In genomic region chr1:160542303-160542945, GRCh38 we compare ENCODE assay signal across 15 cellular contexts. TPM values are rescaled to one million over a fixed set of nuclear protein-coding genes. Genes with fewer than 3 reads are reported as not detected.
A peak's percentile ranks its signal among the peaks of the same experiment; 100 is the strongest.
DNase-seq lines count a peak whose midpoint lies in the region; ATAC-seq and TF ChIP-seq lines count a peak whose summit lies in the region.
"Had no signal": no experiment of that assay in that cellular context is flagged by ENCODE, and none has a peak within 500 bp of the region (broad histone marks: within the 10 kb centered on the region; RNA-seq: fewer than 3 reads in every experiment).

No MANE protein-coding gene starts in this region.

- H4K20me1 ChIP-seq in OCI-LY1 (ENCODE audit: insufficient read depth, low read length), result no peaks in the 10 kb centered on the region

- no peaks in the 10 kb centered on the region for H3K27me3 ChIP-seq in CD8-positive, alpha-beta memory T cell (ENCODE audit: insufficient read depth, low read length, poor library complexity, severe bottlenecking)
- H3K27me3 ChIP-seq in OCI-LY1 (ENCODE audit: insufficient read depth, low read length), result no peaks in the 10 kb centered on the region
- H3K27me3 ChIP-seq in right cardiac atrium (ENCODE audit: control insufficient read depth, insufficient read depth), result no peaks in the 10 kb centered on the region
- H3K27me3 ChIP-seq in uterus, result no peaks in the 10 kb centered on the region
- H3K27me3 ChIP-seq: esophagus squamous epithelium, right atrium auricular region had no signal

- peaks cover 63 to 81% (median 76%) of the 10 kb centered on the region in 3 donors for H3K4me1 Mint-ChIP-seq in CD8-positive, alpha-beta memory T cell
- H3K4me1 Mint-ChIP-seq in naive thymus-derived CD8-positive, alpha-beta T cell, result peaks cover 39 to 78% (median 59%) of the 10 kb centered on the region in 4 donors

- no peaks in the 10 kb centered on the region for H3F3A ChIP-seq in OCI-LY1 (ENCODE audit: insufficient read depth, low read length)

- H3K4me3 ChIP-seq in CD8-positive, alpha-beta memory T cell (ENCODE audit: low read length), result no peak overlapping the region
- no peak overlapping the region for H3K4me3 ChIP-seq in OCI-LY1 (ENCODE audit: low read depth, low read length, poor library complexity, severe bottlenecking)
- H3K4me3 ChIP-seq in fibroblast of mammary gland (ENCODE audit: control insufficient read depth, low read depth, low read length), result no peak overlapping the region
- no peak overlapping the region for H3K4me3 ChIP-seq in right cardiac atrium (ENCODE audit: low read length)
- H3K4me3 ChIP-seq in uterus, result no peak overlapping the region
- H3K4me3 ChIP-seq: esophagus squamous epithelium, mucosa of descending colon, right atrium auricular region had no signal

- H3K9ac ChIP-seq in OCI-LY1 (ENCODE audit: low read length), result no peak overlapping the region

- H3K9me3 ChIP-seq in CD8-positive, alpha-beta memory T cell (ENCODE audit: low read length), result no peaks in the 10 kb centered on the region
- no peaks in the 10 kb centered on the region for H3K9me3 ChIP-seq in OCI-LY1 (ENCODE audit: low read length)
- H3K9me3 ChIP-seq in right cardiac atrium (ENCODE audit: control insufficient read depth, low read length), result no peaks in the 10 kb centered on the region
- H3K9me3 ChIP-seq in uterus, result no peaks in the 10 kb centered on the region
- H3K9me3 ChIP-seq: esophagus squamous epithelium, mucosa of descending colon, right atrium auricular region had no signal

- CTCF ChIA-PET in CD8-positive, alpha-beta memory T cell (lab: Charles Lee), result interaction anchor here (2.3 to 23.1 kb wide), 2 partner anchors 66 to 113 kb away, joined by 15 to 218 read pairs; no protein-coding TSS in a partner anchor

- H2AFZ ChIP-seq in OCI-LY1 (ENCODE audit: low read length), result no peak overlapping the region

- POLR2A ChIA-PET in CD8-positive, alpha-beta memory T cell (lab: Charles Lee), result interaction anchor here (1.2 kb wide), 1 partner anchor 63 kb away, joined by 5 read pairs; no protein-coding TSS in a partner anchor
- POLR2A ChIA-PET in naive thymus-derived CD8-positive, alpha-beta T cell (lab: Charles Lee), result interaction anchor here (1.7 kb wide), 1 partner anchor 31 kb away, joined by 4 read pairs; no protein-coding TSS in a partner anchor

- no peak for TF ChIP-seq POLR2A in uterus (IDR thresholded peaks at IDR 0.05)

- no peak for TF ChIP-seq CTCF in OCI-LY1 (IDR thresholded peaks at IDR 0.05; ENCODE audit: low read length)
- TF ChIP-seq CTCF in fibroblast of mammary gland (conservative IDR thresholded peaks at IDR 0.05; ENCODE audit: control insufficient read depth, insufficient read depth, low read depth, low read length), result no peak
- no peak for TF ChIP-seq CTCF in uterus (IDR thresholded peaks at IDR 0.05)

- H3K9me2 ChIP-seq in OCI-LY1 (ENCODE audit: low read depth, low read length), result no peaks in the 10 kb centered on the region

- no peaks in the 10 kb centered on the region for H3K9me3 Mint-ChIP-seq in CD8-positive, alpha-beta memory T cell
- no peaks in the 10 kb centered on the region for H3K9me3 Mint-ChIP-seq in naive thymus-derived CD8-positive, alpha-beta T cell

- peak overlapping the region; percentile 77 to 98 (median 91) for H3K27ac Mint-ChIP-seq in CD8-positive, alpha-beta memory T cell
- H3K27ac Mint-ChIP-seq in naive thymus-derived CD8-positive, alpha-beta T cell, result peak overlapping the region in 8 of 10 donors; percentile 58 to 97 (median 82)

- H3K79me2 ChIP-seq in OCI-LY1 (ENCODE audit: insufficient read depth, low read length), result no peaks in the 10 kb centered on the region

- no peak for ATAC-seq in naive thymus-derived CD8-positive, alpha-beta T cell
- no peak for ATAC-seq in right cardiac atrium
- ATAC-seq: mucosa of descending colon had no signal

- no peak for DNase-seq in CD8-positive, alpha-beta memory T cell
- DNase-seq in fibroblast of mammary gland (ENCODE audit: low read depth), result peak; percentile 1
- DNase-seq in naive thymus-derived CD8-positive, alpha-beta T cell, result no peak
- no peak for DNase-seq in Ammon's horn (ENCODE audit: low spot score)
- DNase-seq in 8988T, result no peak
- DNase-seq in right cardiac atrium, result no peak
- no peak for DNase-seq in uterus
- DNase-seq: activated effector memory CD4-positive, alpha-beta T cell treated with Interleukin-2 at 50 U/mL for 16 hours; caudate nucleus; esophagus squamous epithelium; mucosa of descending colon; NCI-H1417 treated with DMSO at 0.1 percent for 48 hours; NCI-H510A had no signal

- H3K4me3 Mint-ChIP-seq in CD8-positive, alpha-beta memory T cell, result peak overlapping the region in 1 of 7 donors; percentile 1
- H3K4me3 Mint-ChIP-seq in naive thymus-derived CD8-positive, alpha-beta T cell, result no peak overlapping the region

- H3K36me3 ChIP-seq in CD8-positive, alpha-beta memory T cell (ENCODE audit: insufficient read depth, low read length), result peaks cover 3% of the 10 kb centered on the region
- H3K36me3 ChIP-seq in OCI-LY1 (ENCODE audit: insufficient read depth, low read length) (peaks cover 12% of the 10 kb centered on the region; the same call in 1 of the 2 replicates), uterus (no peaks in the 10 kb centered on the region)
- H3K36me3 ChIP-seq: esophagus squamous epithelium, right atrium auricular region had no signal

- H3K27ac ChIP-seq in CD8-positive, alpha-beta memory T cell (ENCODE audit: low read depth, low read length), result no peak overlapping the region
- H3K27ac ChIP-seq in OCI-LY1 (ENCODE audit: low read depth, low read length, poor library complexity, severe bottlenecking) (peak overlapping the region; percentile 89), right cardiac atrium (ENCODE audit: low read length) (no peak overlapping the region), uterus (no peak overlapping the region)
- H3K27ac ChIP-seq: esophagus squamous epithelium, right atrium auricular region had no signal

- WGBS in right cardiac atrium, result 3% methylated on average over 2 of the region's 2 CpGs

- intact Hi-C loops in right cardiac atrium (cut with DNase I), result no loop called here
- intact Hi-C loops in uterus (cut with DNase I; ENCODE audit: low total_unique reads), result no loop called here

- peaks cover 8 to 36% (median 16%) of the 10 kb centered on the region in 3 donors for H3K36me3 Mint-ChIP-seq in CD8-positive, alpha-beta memory T cell
- H3K36me3 Mint-ChIP-seq in naive thymus-derived CD8-positive, alpha-beta T cell, result peaks cover 4 to 18% (median 11%) of the 10 kb centered on the region in 3 donors

- peaks cover 55% of the 10 kb centered on the region for H3K4me1 ChIP-seq in CD8-positive, alpha-beta memory T cell (ENCODE audit: insufficient read depth, low read length)
- H3K4me1 ChIP-seq in OCI-LY1 (ENCODE audit: insufficient read depth, low read length, severe bottlenecking) (peaks cover 70% of the 10 kb centered on the region), right cardiac atrium (ENCODE audit: control insufficient read depth, insufficient read depth, low read length) (no peaks in the 10 kb centered on the region), uterus (no peaks in the 10 kb centered on the region)
- H3K4me1 ChIP-seq: right atrium auricular region had no signal

- H3K4me2 ChIP-seq in OCI-LY1 (ENCODE audit: low read length), result no peak overlapping the region

- H3K27me3 Mint-ChIP-seq in CD8-positive, alpha-beta memory T cell, result peaks cover 0 to 1% of the 10 kb centered on the region in 2 donors
- no peaks in the 10 kb centered on the region for H3K27me3 Mint-ChIP-seq in naive thymus-derived CD8-positive, alpha-beta T cell

RNA-seq across cellular contexts. Expression of gene SLAMF6, which starts 19.4 kb away (rescaled TPM):
- 10 to 100 TPM; 28.3 to 30.7 TPM for total RNA-seq in CD8-positive, alpha-beta memory T cell
- polyA plus RNA-seq in CD8-positive, alpha-beta memory T cell, result 201 TPM
- 10 to 100 TPM; 39.7 to 42.5 TPM for total RNA-seq in naive thymus-derived CD8-positive, alpha-beta T cell
- polyA plus RNA-seq in naive thymus-derived CD8-positive, alpha-beta T cell, result 10 to 100 TPM; 52.0 to 95.9 (median 69.5) TPM
- total RNA-seq in right cardiac atrium, result under 1 TPM; 0.34 to 0.66 (median 0.52) TPM
- polyA plus RNA-seq in right cardiac atrium, result 0.34 TPM
- 1 to 10 TPM in 1 of 4 donors, under 1 TPM in 3; under 0.01 to 3.8 (median 0.65) TPM for total RNA-seq in uterus

RNA-seq across cellular contexts. Expression of gene CD84, which starts 36.9 kb away (rescaled TPM):
- 10 to 100 TPM; 25.1 to 27.6 TPM for total RNA-seq in CD8-positive, alpha-beta memory T cell
- polyA plus RNA-seq in CD8-positive, alpha-beta memory T cell, result 58.1 TPM
- 10 to 100 TPM; 81.5 to 83.4 TPM for total RNA-seq in naive thymus-derived CD8-positive, alpha-beta T cell
- polyA plus RNA-seq in naive thymus-derived CD8-positive, alpha-beta T cell, result 10 to 100 TPM; 17.5 to 19.0 (median 18.1) TPM
- total RNA-seq in right cardiac atrium (1 to 10 TPM; 4.2 to 5.7 (median 5.3) TPM), uterus (1 to 10 TPM; 1.8 to 4.1 (median 3.1) TPM)
- polyA plus RNA-seq in right cardiac atrium, result 0.61 TPM

Comparison
In these comparisons a context has a peak if more than half of its experiments do, and no peak if none do; other contexts are left out.
1. RNA of gene SLAMF6, which starts 19.4 kb away (total RNA-seq): 39.7 to 42.5 TPM in naive thymus-derived CD8-positive, alpha-beta T cell and 28.3 to 30.7 TPM in CD8-positive, alpha-beta memory T cell; under 0.01 to 3.8 TPM in uterus and 0.34 to 0.66 TPM in right cardiac atrium; every median in the first group is over 4 times any median in the second.